ENCODE assay signal across 1 cellular context in the genomic region with DNA sequence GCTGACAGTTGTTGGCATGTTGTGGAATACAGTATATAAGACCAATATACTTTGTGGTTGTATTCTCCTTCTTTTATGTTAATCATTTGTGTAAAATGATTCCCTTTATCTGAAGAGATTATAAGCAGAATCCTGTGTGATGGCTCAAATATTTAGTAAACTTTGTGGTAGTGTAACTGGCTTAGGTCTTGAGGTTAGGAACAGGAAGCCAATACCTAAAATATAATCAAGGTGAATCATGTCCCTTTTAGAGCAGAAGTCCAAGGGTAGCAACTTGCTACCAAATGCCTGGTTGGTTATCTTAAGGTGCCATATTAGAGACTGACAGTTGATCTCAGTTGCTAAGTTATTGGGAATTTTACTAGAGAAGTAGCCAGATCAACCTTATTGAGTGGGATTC.
TF ChIP-seq lines count a peak whose summit lies in the region.

No MANE protein-coding gene starts in this region.

TF ChIP-seq in GM23338, 12 proteins besides CTCF, POLR2A, EP300 and RAD21 (continued from another document):
- TF ChIP-seq, protein P1, sequence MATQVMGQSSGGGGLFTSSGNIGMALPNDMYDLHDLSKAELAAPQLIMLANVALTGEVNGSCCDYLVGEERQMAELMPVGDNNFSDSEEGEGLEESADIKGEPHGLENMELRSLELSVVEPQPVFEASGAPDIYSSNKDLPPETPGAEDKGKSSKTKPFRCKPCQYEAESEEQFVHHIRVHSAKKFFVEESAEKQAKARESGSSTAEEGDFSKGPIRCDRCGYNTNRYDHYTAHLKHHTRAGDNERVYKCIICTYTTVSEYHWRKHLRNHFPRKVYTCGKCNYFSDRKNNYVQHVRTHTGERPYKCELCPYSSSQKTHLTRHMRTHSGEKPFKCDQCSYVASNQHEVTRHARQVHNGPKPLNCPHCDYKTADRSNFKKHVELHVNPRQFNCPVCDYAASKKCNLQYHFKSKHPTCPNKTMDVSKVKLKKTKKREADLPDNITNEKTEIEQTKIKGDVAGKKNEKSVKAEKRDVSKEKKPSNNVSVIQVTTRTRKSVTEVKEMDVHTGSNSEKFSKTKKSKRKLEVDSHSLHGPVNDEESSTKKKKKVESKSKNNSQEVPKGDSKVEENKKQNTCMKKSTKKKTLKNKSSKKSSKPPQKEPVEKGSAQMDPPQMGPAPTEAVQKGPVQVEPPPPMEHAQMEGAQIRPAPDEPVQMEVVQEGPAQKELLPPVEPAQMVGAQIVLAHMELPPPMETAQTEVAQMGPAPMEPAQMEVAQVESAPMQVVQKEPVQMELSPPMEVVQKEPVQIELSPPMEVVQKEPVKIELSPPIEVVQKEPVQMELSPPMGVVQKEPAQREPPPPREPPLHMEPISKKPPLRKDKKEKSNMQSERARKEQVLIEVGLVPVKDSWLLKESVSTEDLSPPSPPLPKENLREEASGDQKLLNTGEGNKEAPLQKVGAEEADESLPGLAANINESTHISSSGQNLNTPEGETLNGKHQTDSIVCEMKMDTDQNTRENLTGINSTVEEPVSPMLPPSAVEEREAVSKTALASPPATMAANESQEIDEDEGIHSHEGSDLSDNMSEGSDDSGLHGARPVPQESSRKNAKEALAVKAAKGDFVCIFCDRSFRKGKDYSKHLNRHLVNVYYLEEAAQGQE (IDR thresholded peaks at IDR 0.05; ENCODE audit: unreplicated experiment): no peak
- TF ChIP-seq, protein P2, sequence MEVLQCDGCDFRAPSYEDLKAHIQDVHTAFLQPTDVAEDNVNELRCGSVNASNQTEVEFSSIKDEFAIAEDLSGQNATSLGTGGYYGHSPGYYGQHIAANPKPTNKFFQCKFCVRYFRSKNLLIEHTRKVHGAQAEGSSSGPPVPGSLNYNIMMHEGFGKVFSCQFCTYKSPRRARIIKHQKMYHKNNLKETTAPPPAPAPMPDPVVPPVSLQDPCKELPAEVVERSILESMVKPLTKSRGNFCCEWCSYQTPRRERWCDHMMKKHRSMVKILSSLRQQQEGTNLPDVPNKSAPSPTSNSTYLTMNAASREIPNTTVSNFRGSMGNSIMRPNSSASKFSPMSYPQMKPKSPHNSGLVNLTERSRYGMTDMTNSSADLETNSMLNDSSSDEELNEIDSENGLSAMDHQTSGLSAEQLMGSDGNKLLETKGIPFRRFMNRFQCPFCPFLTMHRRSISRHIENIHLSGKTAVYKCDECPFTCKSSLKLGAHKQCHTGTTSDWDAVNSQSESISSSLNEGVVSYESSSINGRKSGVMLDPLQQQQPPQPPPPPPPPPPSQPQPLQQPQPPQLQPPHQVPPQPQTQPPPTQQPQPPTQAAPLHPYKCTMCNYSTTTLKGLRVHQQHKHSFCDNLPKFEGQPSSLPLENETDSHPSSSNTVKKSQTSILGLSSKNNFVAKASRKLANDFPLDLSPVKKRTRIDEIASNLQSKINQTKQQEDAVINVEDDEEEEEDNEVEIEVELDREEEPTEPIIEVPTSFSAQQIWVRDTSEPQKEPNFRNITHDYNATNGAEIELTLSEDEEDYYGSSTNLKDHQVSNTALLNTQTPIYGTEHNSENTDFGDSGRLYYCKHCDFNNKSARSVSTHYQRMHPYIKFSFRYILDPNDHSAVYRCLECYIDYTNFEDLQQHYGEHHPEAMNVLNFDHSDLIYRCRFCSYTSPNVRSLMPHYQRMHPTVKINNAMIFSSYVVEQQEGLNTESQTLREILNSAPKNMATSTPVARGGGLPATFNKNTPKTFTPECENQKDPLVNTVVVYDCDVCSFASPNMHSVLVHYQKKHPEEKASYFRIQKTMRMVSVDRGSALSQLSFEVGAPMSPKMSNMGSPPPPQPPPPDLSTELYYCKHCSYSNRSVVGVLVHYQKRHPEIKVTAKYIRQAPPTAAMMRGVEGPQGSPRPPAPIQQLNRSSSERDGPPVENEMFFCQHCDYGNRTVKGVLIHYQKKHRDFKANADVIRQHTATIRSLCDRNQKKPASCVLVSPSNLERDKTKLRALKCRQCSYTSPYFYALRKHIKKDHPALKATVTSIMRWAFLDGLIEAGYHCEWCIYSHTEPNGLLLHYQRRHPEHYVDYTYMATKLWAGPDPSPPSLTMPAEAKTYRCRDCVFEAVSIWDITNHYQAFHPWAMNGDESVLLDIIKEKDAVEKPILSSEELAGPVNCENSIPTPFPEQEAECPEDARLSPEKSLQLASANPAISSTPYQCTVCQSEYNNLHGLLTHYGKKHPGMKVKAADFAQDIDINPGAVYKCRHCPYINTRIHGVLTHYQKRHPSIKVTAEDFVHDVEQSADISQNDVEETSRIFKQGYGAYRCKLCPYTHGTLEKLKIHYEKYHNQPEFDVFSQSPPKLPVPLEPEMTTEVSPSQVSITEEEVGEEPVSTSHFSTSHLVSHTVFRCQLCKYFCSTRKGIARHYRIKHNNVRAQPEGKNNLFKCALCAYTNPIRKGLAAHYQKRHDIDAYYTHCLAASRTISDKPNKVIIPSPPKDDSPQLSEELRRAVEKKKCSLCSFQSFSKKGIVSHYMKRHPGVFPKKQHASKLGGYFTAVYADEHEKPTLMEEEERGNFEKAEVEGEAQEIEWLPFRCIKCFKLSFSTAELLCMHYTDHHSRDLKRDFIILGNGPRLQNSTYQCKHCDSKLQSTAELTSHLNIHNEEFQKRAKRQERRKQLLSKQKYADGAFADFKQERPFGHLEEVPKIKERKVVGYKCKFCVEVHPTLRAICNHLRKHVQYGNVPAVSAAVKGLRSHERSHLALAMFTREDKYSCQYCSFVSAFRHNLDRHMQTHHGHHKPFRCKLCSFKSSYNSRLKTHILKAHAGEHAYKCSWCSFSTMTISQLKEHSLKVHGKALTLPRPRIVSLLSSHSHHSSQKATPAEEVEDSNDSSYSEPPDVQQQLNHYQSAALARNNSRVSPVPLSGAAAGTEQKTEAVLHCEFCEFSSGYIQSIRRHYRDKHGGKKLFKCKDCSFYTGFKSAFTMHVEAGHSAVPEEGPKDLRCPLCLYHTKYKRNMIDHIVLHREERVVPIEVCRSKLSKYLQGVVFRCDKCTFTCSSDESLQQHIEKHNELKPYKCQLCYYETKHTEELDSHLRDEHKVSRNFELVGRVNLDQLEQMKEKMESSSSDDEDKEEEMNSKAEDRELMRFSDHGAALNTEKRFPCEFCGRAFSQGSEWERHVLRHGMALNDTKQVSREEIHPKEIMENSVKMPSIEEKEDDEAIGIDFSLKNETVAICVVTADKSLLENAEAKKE (CRISPR knock-in tag; IDR thresholded peaks at IDR 0.05): no peak
- TF ChIP-seq EZH2 (IDR thresholded peaks at IDR 0.05; ENCODE audit: low read depth, unreplicated experiment): no peak
- no peak for TF ChIP-seq EZH2phosphoT487 (IDR thresholded peaks at IDR 0.05; ENCODE audit: unreplicated experiment)
- no peak for TF ChIP-seq ZNF114 (CRISPR knock-in tag; IDR thresholded peaks at IDR 0.05)
